ENCODE assay signal across 24 cellular contexts in genomic region chr16:24418729-24419128, GRCh38.
DNase-seq lines count a peak whose midpoint lies in the region; ATAC-seq, FAIRE-seq and TF ChIP-seq lines count a peak whose summit lies in the region.
"Had no signal": no experiment of that assay in that cellular context is flagged by ENCODE, and none has a peak within 500 bp of the region (broad histone marks: within the 10 kb centered on the region; RNA-seq: fewer than 3 reads in every experiment).

No MANE protein-coding gene starts in this region.

- no peak overlapping the region for H3K23ac ChIP-seq in H1 (ENCODE audit: insufficient read length)

- no peak overlapping the region for H2BK15ac ChIP-seq in H1 (ENCODE audit: low read length)

- intact Hi-C loops in sigmoid colon (cut with DNase I) = no loop called here

- peak overlapping the region; percentile 62; the same call in 1 of the 2 replicates for H2BK12ac ChIP-seq in H1 (ENCODE audit: low read depth, low read length)

- H3K36me3 Mint-ChIP-seq in stimulated activated memory B cell treated with anti-CD40 and anti-IgM and Interleukin-4, amounts not matched to agents 10 μg/mL and 1 μg/mL and 100 μg/mL, for 72 hours = no peaks in the 10 kb centered on the region
- H3K36me3 Mint-ChIP-seq: CD4-positive, CD25-positive, alpha-beta regulatory T cell; CD8-positive, alpha-beta memory T cell had no signal

- TF ChIP-seq CTCF in H1 (IDR thresholded peaks at IDR 0.05; ENCODE audit: control extremely low read depth in 1 of 3, insufficient read depth in 1 of 3, low read depth in 1 of 3, low read length in 3 of 3) (no peak), GM10248 (IDR thresholded peaks at IDR 0.05; ENCODE audit: control extremely low read depth, extremely low read depth, low read depth, missing control alignments) (no peak), sigmoid colon (IDR thresholded peaks at IDR 0.05) (no peak)

- peak overlapping the region; percentile 18 for H3K27ac Mint-ChIP-seq in stimulated activated memory B cell treated with anti-CD40 and anti-IgM and Interleukin-4, amounts not matched to agents 10 μg/mL and 1 μg/mL and 100 μg/mL, for 72 hours
- H3K27ac Mint-ChIP-seq: CD4-positive, CD25-positive, alpha-beta regulatory T cell; GM23338 had no signal

- no peak overlapping the region for H2BK5ac ChIP-seq in H1 (ENCODE audit: low read depth, low read length)

- H3K79me2 ChIP-seq in H1 (ENCODE audit: control insufficient read depth in 1 of 2, insufficient read depth in 2 of 2, low read length in 2 of 2) = no peaks in the 10 kb centered on the region

- H4K8ac ChIP-seq in H1 (ENCODE audit: extremely low read depth, insufficient read depth, low read length) = no peak overlapping the region

- DNase-seq in CD1c-positive myeloid dendritic cell (ENCODE audit: extremely low spot score) = peak; percentile 2
- no peak for DNase-seq in SK-N-MC (ENCODE audit: low read depth, low spot score)
- DNase-seq in H1 (ENCODE audit: low read depth in 1 of 2, low spot score in 2 of 2) = no peak
- DNase-seq in RCC 7860 (ENCODE audit: low spot score) = no peak
- no peak for DNase-seq in GM10248 (ENCODE audit: extremely low spot score)
- no peak for DNase-seq in sigmoid colon
- DNase-seq: AML-193; CD4-positive, CD25-positive, alpha-beta regulatory T cell; CD8-positive, alpha-beta memory T cell; COR-L47; DMS 273 treated with DMSO at 0.1 percent for 48 hours; DMS53; DND-41; EL; H7; Kasumi-1; KG1 had no signal

- H3K27me3 Mint-ChIP-seq in stimulated activated memory B cell treated with anti-CD40 and anti-IgM and Interleukin-4, amounts not matched to agents 10 μg/mL and 1 μg/mL and 100 μg/mL, for 72 hours = peaks cover 22% of the 10 kb centered on the region

- H3K27me3 ChIP-seq in H1 (replicated peaks in 1 of 4; ENCODE audit: control insufficient read depth in 3 of 4, extremely low read depth in 1 of 4, insufficient read depth in 3 of 4, low read length in 3 of 4) = no peaks in the 10 kb centered on the region
- no peaks in the 10 kb centered on the region for H3K27me3 ChIP-seq in sigmoid colon
- H3K27me3 ChIP-seq: BLaER1 had no signal

- TF ChIP-seq POLR2A in H1 (IDR thresholded peaks at IDR 0.05; ENCODE audit: control extremely low read depth in 1 of 2, low read depth in 2 of 2, low read length in 2 of 2) (no peak), sigmoid colon (IDR thresholded peaks at IDR 0.05) (no peak)

- peak overlapping the region; percentile 60; the same call in 1 of the 2 replicates for H3K4me3 ChIP-seq in SK-N-MC
- no peak overlapping the region for H3K4me3 ChIP-seq in H1 (ENCODE audit: extremely low read depth in 1 of 4, insufficient read depth in 2 of 4, low read depth in 3 of 4, low read length in 4 of 4)
- no peak overlapping the region for H3K4me3 ChIP-seq in sigmoid colon
- H3K4me3 ChIP-seq: BLaER1, GM23338 had no signal

- H3K23me2 ChIP-seq in H1 (ENCODE audit: low read depth, low read length) = no peaks in the 10 kb centered on the region

- no peak overlapping the region for H3K18ac ChIP-seq in H1 (ENCODE audit: extremely low read depth, low read length)

- no peak for ATAC-seq in stimulated activated memory B cell treated with anti-CD40 and anti-IgM and Interleukin-4, amounts not matched to agents 10 μg/mL and 1 μg/mL and 100 μg/mL, for 72 hours
- no peak for ATAC-seq in GM18861 (IDR thresholded peaks at IDR 0.05; ENCODE audit: unreplicated experiment)
- ATAC-seq: GM23338, HepG2 had no signal

- peaks cover 19% of the 10 kb centered on the region for H3K4me1 Mint-ChIP-seq in stimulated activated memory B cell treated with anti-CD40 and anti-IgM and Interleukin-4, amounts not matched to agents 10 μg/mL and 1 μg/mL and 100 μg/mL, for 72 hours
- H3K4me1 Mint-ChIP-seq: CD4-positive, CD25-positive, alpha-beta regulatory T cell; CD8-positive, alpha-beta memory T cell had no signal

- H2AFZ ChIP-seq in H1 (ENCODE audit: low read length) = 0 out of 2 replicates have a peak overlapping the region, but pooled peaks have one; percentile 8
- H2AFZ ChIP-seq: GM23338 had no signal

- no peak overlapping the region for H2BK20ac ChIP-seq in H1 (ENCODE audit: low read length)

- H3K4me1 ChIP-seq in H1 (replicated peaks in 1 of 4; ENCODE audit: control insufficient read depth in 3 of 4, insufficient read depth in 4 of 4, low read length in 3 of 4) (peaks cover 0 to 4% (median 1%) of the 10 kb centered on the region in 4 experiments; a peak in 1 of 7 replicates), sigmoid colon (no peaks in the 10 kb centered on the region)

- POLR2A ChIA-PET in H1 (lab: Charles Lee; ENCODE audit: partially characterized antibody) = no interaction called here
- POLR2A ChIA-PET in GM10248 (lab: Yijun Ruan, JAX) = no interaction called here

- H3K4me3 Mint-ChIP-seq in stimulated activated memory B cell treated with anti-CD40 and anti-IgM and Interleukin-4, amounts not matched to agents 10 μg/mL and 1 μg/mL and 100 μg/mL, for 72 hours = no peak overlapping the region
- H3K4me3 Mint-ChIP-seq: CD4-positive, CD25-positive, alpha-beta regulatory T cell; CD8-positive, alpha-beta memory T cell; GM23338 had no signal

- no peak overlapping the region for H3K4ac ChIP-seq in H1 (replicated peaks; ENCODE audit: insufficient read length, low read depth, low read length)

- TF ChIP-seq EP300 in H1 (IDR thresholded peaks at IDR 0.05; ENCODE audit: borderline replicate concordance in 1 of 2, low read depth in 2 of 2, low read length in 2 of 2) (no peak), sigmoid colon (IDR thresholded peaks at IDR 0.05) (no peak)

- H4K5ac ChIP-seq in H1 (ENCODE audit: insufficient read length, low read depth, low read length) = no peak overlapping the region

- no peak overlapping the region for H3K9ac ChIP-seq in SK-N-MC (ENCODE audit: insufficient read length)
- no peak overlapping the region for H3K9ac ChIP-seq in H1 (replicated peaks in 1 of 4; ENCODE audit: extremely low read depth in 1 of 4, low read depth in 3 of 4, low read length in 3 of 4)
- H3K9ac ChIP-seq: BLaER1 had no signal

- no peak overlapping the region for H3K14ac ChIP-seq in H1 (ENCODE audit: insufficient read length)

- H3K36me3 ChIP-seq in SK-N-MC (ENCODE audit: insufficient read depth, low read length) (no peaks in the 10 kb centered on the region), H1 (ENCODE audit: control insufficient read depth in 2 of 4, insufficient read depth in 4 of 4, low read length in 3 of 4) (no peaks in the 10 kb centered on the region), sigmoid colon (no peaks in the 10 kb centered on the region)
- H3K36me3 ChIP-seq: BLaER1 had no signal

- no peak for TF ChIP-seq RAD21 in H1 (IDR thresholded peaks at IDR 0.05 in 1 of 2, conservative IDR thresholded peaks at IDR 0.05 in 1 of 2; ENCODE audit: low read depth in 2 of 2, low read length in 2 of 2)

- H2BK120ac ChIP-seq in H1 (replicated peaks; ENCODE audit: low read depth, low read length) = no peak overlapping the region

- CTCF ChIA-PET in H1 (lab: Charles Lee; ENCODE audit: partially characterized antibody) (interaction anchor here (0.6 to 1.9 kb wide), 3 partner anchors 9 to 86 kb away, joined by 3 to 6 read pairs (median 3); no protein-coding TSS in a partner anchor), GM10248 (lab: Yijun Ruan, JAX) (no interaction called here)

- no peak overlapping the region for H3K4me2 ChIP-seq in H1 (ENCODE audit: insufficient read depth in 1 of 2, low read depth in 2 of 2, low read length in 2 of 2)
- H3K4me2 ChIP-seq: BLaER1, GM23338 had no signal

- 0 out of 2 replicates have a peak overlapping the region, but pooled peaks have one; percentile 30 for H2AK5ac ChIP-seq in H1 (ENCODE audit: low read depth, low read length)

- peak overlapping the region; percentile 76 for H4K91ac ChIP-seq in H1 (replicated peaks; ENCODE audit: insufficient read length, low read length)

- WGBS in H1 (ENCODE audit: extremely low coverage in 1 of 2, insufficient coverage in 1 of 2, insufficient read length in 1 of 2, insufficient replicate concordance in 2 of 2, low coverage in 1 of 2, low lambda C conversion rate in 2 of 2, missing lambda C conversion rate in 1 of 2), 2 experiments = 77% methylated on average over 3 of the region's 3 CpGs; no CpG with 5 or more reads in 1 of the 2 experiments
- WGBS in sigmoid colon, 2 donors = 38 to 43% methylated on average over 3 of the region's 3 CpGs

- FAIRE-seq in H1 (lab: Jason Lieb, UNC) = no peak
- no peak for FAIRE-seq in RCC 7860 (lab: Jason Lieb, UNC)
- FAIRE-seq: A204.1, GM12891, HepG2 had no signal

- no peaks in the 10 kb centered on the region for H4K20me1 ChIP-seq in H1 (replicated peaks in 1 of 2; ENCODE audit: control insufficient read depth in 1 of 2, insufficient read depth in 2 of 2, low read length in 2 of 2)
- H4K20me1 ChIP-seq: BLaER1 had no signal

- no peaks in the 10 kb centered on the region for H3K79me1 ChIP-seq in H1 (ENCODE audit: low read depth, low read length)

- H3K56ac ChIP-seq in H1 (replicated peaks; ENCODE audit: insufficient read length, low read depth, low read length) = no peak overlapping the region

- H3K27ac ChIP-seq in SK-N-MC (peak overlapping the region; percentile 91), H1 (ENCODE audit: low read depth, low read length) (no peak overlapping the region), sigmoid colon (no peak overlapping the region)
- H3K27ac ChIP-seq: BLaER1 had no signal

- H3K9me3 ChIP-seq in SK-N-MC (ENCODE audit: low read depth, low read length) = peaks cover 2% of the 10 kb centered on the region; the same call in 1 of the 2 replicates
- 0 out of 4 replicates have a peak, but pooled peaks cover 0 to 3% of the 10 kb centered on the region in 2 experiments for H3K9me3 ChIP-seq in H1 (ENCODE audit: insufficient read depth in 2 of 2, low read depth in 1 of 2, low read length in 1 of 2)
- H3K9me3 ChIP-seq in sigmoid colon = peaks cover 0 to 6% (median under 1%) of the 10 kb centered on the region in 4 donors

- no peaks in the 10 kb centered on the region for H3K9me3 Mint-ChIP-seq in stimulated activated memory B cell treated with anti-CD40 and anti-IgM and Interleukin-4, amounts not matched to agents 10 μg/mL and 1 μg/mL and 100 μg/mL, for 72 hours

TF ChIP-seq in H1, 55 proteins besides CTCF, POLR2A, EP300 and RAD21 (continues in another document):
- no peak for TF ChIP-seq RXRA (IDR thresholded peaks at IDR 0.05; ENCODE audit: insufficient read depth, low read depth, low read length)
- TF ChIP-seq BCL11A (IDR thresholded peaks at IDR 0.05; ENCODE audit: low read depth in 2 of 2, low read length in 2 of 2) = no peak
- TF ChIP-seq SUZ12 (IDR thresholded peaks at IDR 0.05; ENCODE audit: low read length) = no peak
- no peak for TF ChIP-seq CBX5 (IDR thresholded peaks at IDR 0.05; ENCODE audit: low read depth, low read length)
- TF ChIP-seq, protein P1, sequence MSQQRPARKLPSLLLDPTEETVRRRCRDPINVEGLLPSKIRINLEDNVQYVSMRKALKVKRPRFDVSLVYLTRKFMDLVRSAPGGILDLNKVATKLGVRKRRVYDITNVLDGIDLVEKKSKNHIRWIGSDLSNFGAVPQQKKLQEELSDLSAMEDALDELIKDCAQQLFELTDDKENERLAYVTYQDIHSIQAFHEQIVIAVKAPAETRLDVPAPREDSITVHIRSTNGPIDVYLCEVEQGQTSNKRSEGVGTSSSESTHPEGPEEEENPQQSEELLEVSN (IDR thresholded peaks at IDR 0.05) = no peak
- no peak for TF ChIP-seq TAF7 (optimal IDR thresholded peaks at IDR 0.05; ENCODE audit: borderline replicate concordance, low read depth, low read length)
- no peak for TF ChIP-seq JUND (IDR thresholded peaks at IDR 0.05; ENCODE audit: low read length)
- no peak for TF ChIP-seq CHD1 (IDR thresholded peaks at IDR 0.05; ENCODE audit: low read depth, low read length)
